Comparison of ENCODE assay signal across 8 cellular contexts in the genomic region with DNA sequence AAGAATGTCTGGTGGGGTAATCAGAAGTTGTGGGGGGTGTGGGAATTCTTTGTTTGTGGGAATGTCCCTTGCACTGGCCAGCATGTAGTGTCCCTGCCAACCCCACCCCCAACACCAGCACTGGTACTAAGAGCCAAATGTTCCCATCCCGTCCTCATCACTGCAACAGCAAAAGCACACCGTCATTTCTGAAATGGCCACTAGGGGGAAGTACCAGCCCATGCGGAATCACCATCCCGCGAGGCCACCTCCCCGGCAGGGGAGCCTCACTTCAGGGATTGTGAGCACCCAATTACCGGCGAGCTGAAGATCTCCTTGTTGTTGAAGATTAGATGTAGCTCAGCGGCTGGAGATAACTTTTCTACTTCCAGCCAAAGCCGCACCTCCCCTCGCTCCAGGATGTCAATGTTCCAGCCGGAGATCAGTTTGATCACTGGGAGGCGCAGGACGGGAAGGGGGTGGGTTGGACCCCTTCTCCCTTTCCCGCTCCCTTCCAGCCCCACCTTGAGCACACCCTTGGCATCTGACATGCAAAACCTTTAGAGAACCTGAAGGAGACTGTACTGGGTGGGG. TPM values are rescaled to one million over a fixed set of nuclear protein-coding genes. Genes with fewer than 3 reads are reported as not detected.
A peak's percentile ranks its signal among the peaks of the same experiment; 100 is the strongest.
DNase-seq lines count a peak whose midpoint lies in the region; ATAC-seq and TF ChIP-seq lines count a peak whose summit lies in the region.

No MANE protein-coding gene starts in this region.

- no peaks in the 10 kb centered on the region for H3K9me3 Mint-ChIP-seq in activated CD4-positive, alpha-beta T cell treated with anti-CD3 and anti-CD28 coated beads, Interleukin-2, amount 10 ng/mL, durations not matched to agents 24 days and 14 days

- H4K20me1 ChIP-seq in BLaER1, result no peaks in the 10 kb centered on the region

- peaks cover 8% of the 10 kb centered on the region for H3K27me3 Mint-ChIP-seq in activated CD4-positive, alpha-beta T cell treated with anti-CD3 and anti-CD28 coated beads, Interleukin-2, amount 10 ng/mL, durations not matched to agents 24 days and 14 days

- peaks cover 4% of the 10 kb centered on the region for H3K4me1 Mint-ChIP-seq in activated CD4-positive, alpha-beta T cell treated with anti-CD3 and anti-CD28 coated beads, Interleukin-2, amount 10 ng/mL, durations not matched to agents 24 days and 14 days

- no peak for TF ChIP-seq POLR2A in lower leg skin (IDR thresholded peaks at IDR 0.05)

- peak in 1 of 3 donors; percentile 57 for TF ChIP-seq CTCF in lower leg skin (IDR thresholded peaks at IDR 0.05)

- no peak overlapping the region for H3K9ac ChIP-seq in BLaER1

- H3K4me3 ChIP-seq in BLaER1 (no peak overlapping the region), lower leg skin (ENCODE audit: low read depth, poor library complexity, severe bottlenecking) (no peak overlapping the region)

- H3K27ac Mint-ChIP-seq in activated CD4-positive, alpha-beta T cell treated with anti-CD3 and anti-CD28 coated beads, Interleukin-2, amount 10 ng/mL, durations not matched to agents 24 days and 14 days, result no peak overlapping the region

- no peak overlapping the region for H3K27ac ChIP-seq in BLaER1

- intact Hi-C loops in activated CD4-positive, alpha-beta T cell treated with anti-CD3 and anti-CD28 coated beads, Interleukin-2, amount 10 ng/mL, durations not matched to agents 24 days and 14 days (cut with micrococcal nuclease), result loop anchor here (1.0 to 2.0 kb wide), 3 partner anchors 41 to 322 kb away; partner anchors contain the start of gene MYOM3
- intact Hi-C loops in lower leg skin (cut with DNase I; ENCODE audit: low total_unique reads), result loop anchor here (5.0 kb wide), 2 partner anchors 41 to 116 kb away; partner anchors contain the start of genes IFNLR1 and MYOM3

- DNase-seq in NCI-H524 treated with DMSO at 0.1 percent for 48 hours (lab: John Stamatoyannopoulos, UW) (peak; percentile 28), dermis blood vessel endothelial cell (peak; percentile 86), lower leg skin (ENCODE audit: low spot score in 2 of 2) (peak; percentile 80 to 92)
- peak; percentile 92 for DNase-seq in activated CD4-positive, alpha-beta T cell treated with anti-CD3 and anti-CD28 coated beads, Interleukin-2, amount 10 ng/mL, durations not matched to agents 24 days and 14 days
- DNase-seq in stimulated activated CD4-positive, alpha-beta T cell treated with anti-CD3 and anti-CD28 coated beads, TNF-alpha, amount 100 ng/mL, for 4 hours (ENCODE audit: low read depth in 3 of 3), result peak; percentile 45 to 56 (median 54)

- H3K36me3 Mint-ChIP-seq in activated CD4-positive, alpha-beta T cell treated with anti-CD3 and anti-CD28 coated beads, Interleukin-2, amount 10 ng/mL, durations not matched to agents 24 days and 14 days (ENCODE audit: low read depth), result no peaks in the 10 kb centered on the region

- H3K9me3 ChIP-seq in BLaER1, result no peaks in the 10 kb centered on the region

- no peak overlapping the region for H3K4me3 Mint-ChIP-seq in activated CD4-positive, alpha-beta T cell treated with anti-CD3 and anti-CD28 coated beads, Interleukin-2, amount 10 ng/mL, durations not matched to agents 24 days and 14 days

- no peaks in the 10 kb centered on the region for H3K27me3 ChIP-seq in BLaER1

- peaks cover 7% of the 10 kb centered on the region for H3K4me1 ChIP-seq in BLaER1

- WGBS in lower leg skin, 2 donors, result 10 to 19% methylated on average over 15 of the region's 15 CpGs

- H3K36me3 ChIP-seq in BLaER1, result no peaks in the 10 kb centered on the region

- peak overlapping the region; percentile 15; the same call in 1 of the 2 replicates for H3K4me2 ChIP-seq in BLaER1

- peak; percentile 54 for ATAC-seq in HG02610 (IDR thresholded peaks at IDR 0.05; ENCODE audit: unreplicated experiment)
- no peak for ATAC-seq in GM18861 (IDR thresholded peaks at IDR 0.05; ENCODE audit: unreplicated experiment)

RNA-seq across cellular contexts. Expression of gene MYOM3, which starts 41.0 kb away (rescaled TPM):
- not detected in 2 replicates for total RNA-seq in activated CD4-positive, alpha-beta T cell treated with anti-CD3 and anti-CD28 coated beads, Interleukin-2, amount 10 ng/mL, durations not matched to agents 24 days and 14 days
- total RNA-seq in dermis blood vessel endothelial cell (under 0.01 TPM in 1 of 2 replicates, not detected in the other), lower leg skin (1 to 10 TPM; 1.5 to 1.9 (median 1.7) TPM)

Comparison
In these comparisons a context has a peak if more than half of its experiments do, and no peak if none do; other contexts are left out.
1. DNase-seq: peak in every context shown above with its lines; median percentile 92 in activated CD4-positive, alpha-beta T cell treated with anti-CD3 and anti-CD28 coated beads, Interleukin-2, amount 10 ng/mL, durations not matched to agents 24 days and 14 days; 86 in dermis blood vessel endothelial cell; 86 in lower leg skin; 54 in stimulated activated CD4-positive, alpha-beta T cell treated with anti-CD3 and anti-CD28 coated beads, TNF-alpha, amount 100 ng/mL, for 4 hours; 28 in NCI-H524 treated with DMSO at 0.1 percent for 48 hours.